ENCODE assay signal across 8 cellular contexts in the genomic region with DNA sequence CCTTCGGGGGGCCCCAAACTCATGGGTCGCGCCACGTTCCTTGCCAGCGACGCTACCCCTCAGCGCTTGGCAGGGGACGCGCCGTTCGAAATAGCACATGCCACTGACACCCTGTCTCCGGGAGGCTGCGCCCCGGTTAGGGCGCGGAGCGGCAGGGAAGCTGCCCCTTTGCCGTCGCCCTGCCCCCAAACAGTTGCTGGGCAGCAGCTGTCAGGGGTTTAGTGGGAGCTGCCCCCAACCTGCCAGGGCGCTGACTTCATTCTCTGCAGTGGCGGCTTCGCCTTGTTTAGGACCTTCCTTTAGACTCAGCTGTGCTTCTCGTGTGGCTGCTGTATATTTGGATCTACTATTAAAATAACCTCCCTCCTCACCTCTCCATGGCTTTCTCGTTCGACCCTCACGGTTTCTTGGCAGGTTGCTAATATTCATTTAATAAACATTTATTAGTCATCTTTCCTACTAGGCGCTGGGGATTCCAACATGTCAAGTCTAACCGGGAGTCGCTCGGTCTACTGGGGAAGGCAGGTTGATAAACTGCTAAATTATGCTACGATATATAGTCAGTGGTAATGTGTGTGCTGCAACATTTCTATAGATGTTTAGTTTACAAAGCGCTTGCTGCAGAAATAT. TPM values are rescaled to one million over a fixed set of nuclear protein-coding genes. Genes with fewer than 3 reads are reported as not detected.
DNase-seq lines count a peak whose midpoint lies in the region; ATAC-seq and TF ChIP-seq lines count a peak whose summit lies in the region.

No MANE protein-coding gene starts in this region.

- H3K27ac Mint-ChIP-seq in activated CD4-positive, alpha-beta T cell treated with anti-CD3 and anti-CD28 coated beads, Interleukin-2, amount 10 ng/mL, durations not matched to agents 24 days and 14 days: peak overlapping the region; percentile 87
- H3K27ac Mint-ChIP-seq in endothelial cell (ENCODE audit: unreplicated experiment): peak overlapping the region; percentile 92

- H3K36me3 ChIP-seq in HUES48 (ENCODE audit: control insufficient read depth, insufficient read depth, low read length): peaks cover 3% of the 10 kb centered on the region

- no peaks in the 10 kb centered on the region for H3K9me3 Mint-ChIP-seq in activated CD4-positive, alpha-beta T cell treated with anti-CD3 and anti-CD28 coated beads, Interleukin-2, amount 10 ng/mL, durations not matched to agents 24 days and 14 days
- H3K9me3 Mint-ChIP-seq in endothelial cell (ENCODE audit: unreplicated experiment): no peaks in the 10 kb centered on the region

- H3K36me3 Mint-ChIP-seq in activated CD4-positive, alpha-beta T cell treated with anti-CD3 and anti-CD28 coated beads, Interleukin-2, amount 10 ng/mL, durations not matched to agents 24 days and 14 days (ENCODE audit: low read depth): peaks cover 17% of the 10 kb centered on the region
- peaks cover 6% of the 10 kb centered on the region for H3K36me3 Mint-ChIP-seq in endothelial cell (ENCODE audit: low read depth, unreplicated experiment)

- H3K27me3 Mint-ChIP-seq in activated CD4-positive, alpha-beta T cell treated with anti-CD3 and anti-CD28 coated beads, Interleukin-2, amount 10 ng/mL, durations not matched to agents 24 days and 14 days: no peaks in the 10 kb centered on the region
- H3K27me3 Mint-ChIP-seq in endothelial cell (ENCODE audit: unreplicated experiment): peaks cover 19% of the 10 kb centered on the region

- peaks cover 20% of the 10 kb centered on the region for H3K27me3 ChIP-seq in HUES48 (ENCODE audit: control insufficient read depth, insufficient read depth, low read length)

- intact Hi-C loops in activated CD4-positive, alpha-beta T cell treated with anti-CD3 and anti-CD28 coated beads, Interleukin-2, amount 10 ng/mL, durations not matched to agents 24 days and 14 days (cut with micrococcal nuclease): loop anchor here (1.0 to 10.0 kb wide), 8 partner anchors 8 to 198 kb away; partner anchors contain the start of genes PRPF19 and SLC15A3

- no peak overlapping the region; the same call in 1 of the 2 replicates for H3K9ac ChIP-seq in HUES48 (ENCODE audit: low read depth, low read length)

- H3K4me3 ChIP-seq in HUES48 (ENCODE audit: low read depth, low read length): peak overlapping the region; percentile 62

- H3K4me3 Mint-ChIP-seq in activated CD4-positive, alpha-beta T cell treated with anti-CD3 and anti-CD28 coated beads, Interleukin-2, amount 10 ng/mL, durations not matched to agents 24 days and 14 days: peak overlapping the region; percentile 93
- peak overlapping the region; percentile 95 for H3K4me3 Mint-ChIP-seq in endothelial cell (ENCODE audit: unreplicated experiment)

- no peak for ATAC-seq in HG03139 (IDR thresholded peaks at IDR 0.05; ENCODE audit: unreplicated experiment)

- TF ChIP-seq CTCF in endothelial cell (IDR thresholded peaks at IDR 0.05; ENCODE audit: unreplicated experiment): no peak

- peaks cover 28% of the 10 kb centered on the region for H3K4me1 ChIP-seq in HUES48 (ENCODE audit: control insufficient read depth, insufficient read depth, low read length)

- H3K9me3 ChIP-seq in HUES48 (ENCODE audit: control insufficient read depth, insufficient read depth, low read length): no peaks in the 10 kb centered on the region

- peak; percentile 25 for DNase-seq in activated effector memory CD4-positive, alpha-beta T cell treated with Interleukin-2 at 50 U/mL for 16 hours
- no peak for DNase-seq in activated effector memory CD4-positive, alpha-beta T cell treated with anti-CD3 and anti-CD28 coated beads, Interleukin-2, amount 50 U/mL, for 16 hours
- peak; percentile 83 for DNase-seq in activated CD4-positive, alpha-beta T cell treated with anti-CD3 and anti-CD28 coated beads, Interleukin-2, amount 10 ng/mL, durations not matched to agents 24 days and 14 days
- DNase-seq in endothelial cell (ENCODE audit: low spot score): peak; percentile 27
- peak; percentile 96 for DNase-seq in myocyte (ENCODE audit: low read depth)
- no peak for DNase-seq in NCI-H2081 treated with DMSO at 0.1 percent for 48 hours (lab: John Stamatoyannopoulos, UW)

- H3K4me1 Mint-ChIP-seq in activated CD4-positive, alpha-beta T cell treated with anti-CD3 and anti-CD28 coated beads, Interleukin-2, amount 10 ng/mL, durations not matched to agents 24 days and 14 days: peaks cover 47% of the 10 kb centered on the region
- peaks cover 58% of the 10 kb centered on the region for H3K4me1 Mint-ChIP-seq in endothelial cell (ENCODE audit: unreplicated experiment)

- peak overlapping the region; percentile 90 for H3K27ac ChIP-seq in HUES48 (ENCODE audit: low read depth, low read length)

RNA-seq across cellular contexts. Expression of gene TMEM109, which starts 0.8 kb away (rescaled TPM):
- 144 and 147 TPM in 2 replicates for total RNA-seq in activated CD4-positive, alpha-beta T cell treated with anti-CD3 and anti-CD28 coated beads, Interleukin-2, amount 10 ng/mL, durations not matched to agents 24 days and 14 days
- 95.1 TPM for total RNA-seq in endothelial cell (ENCODE audit: unreplicated experiment)
- total RNA-seq in myocyte: 91.8 and 108 TPM in 2 replicates
- polyA plus RNA-seq in myocyte (2012): 110 TPM

RNA-seq across cellular contexts. Expression of gene PRPF19, which starts 8.3 kb away (rescaled TPM):
- 219 TPM in 2 replicates for total RNA-seq in activated CD4-positive, alpha-beta T cell treated with anti-CD3 and anti-CD28 coated beads, Interleukin-2, amount 10 ng/mL, durations not matched to agents 24 days and 14 days
- 163 TPM for total RNA-seq in endothelial cell (ENCODE audit: unreplicated experiment)
- total RNA-seq in myocyte: 41.9 and 51.4 TPM in 2 replicates
- 56.3 TPM for polyA plus RNA-seq in myocyte (2012)

RNA-seq across cellular contexts. Expression of gene TMEM132A, which starts 9.5 kb away (rescaled TPM):
- total RNA-seq in activated CD4-positive, alpha-beta T cell treated with anti-CD3 and anti-CD28 coated beads, Interleukin-2, amount 10 ng/mL, durations not matched to agents 24 days and 14 days: 2.3 and 3.5 TPM in 2 replicates
- total RNA-seq in endothelial cell (ENCODE audit: unreplicated experiment) (164 TPM), myocyte (76.1 and 94.4 TPM in 2 replicates)
- 115 TPM for polyA plus RNA-seq in myocyte (2012)

RNA-seq across cellular contexts. Expression of gene SLC15A3, which starts 37.2 kb away (rescaled TPM):
- 3.0 and 4.0 TPM in 2 replicates for total RNA-seq in activated CD4-positive, alpha-beta T cell treated with anti-CD3 and anti-CD28 coated beads, Interleukin-2, amount 10 ng/mL, durations not matched to agents 24 days and 14 days
- 0.62 TPM for total RNA-seq in endothelial cell (ENCODE audit: unreplicated experiment)
- total RNA-seq in myocyte: 9.4 and 17.0 TPM in 2 replicates
- polyA plus RNA-seq in myocyte (2012): 20.4 TPM

RNA-seq across cellular contexts. Expression of gene ZP1, which starts 47.4 kb away (rescaled TPM):
- total RNA-seq in activated CD4-positive, alpha-beta T cell treated with anti-CD3 and anti-CD28 coated beads, Interleukin-2, amount 10 ng/mL, durations not matched to agents 24 days and 14 days: not detected in 2 replicates
- not detected for total RNA-seq in endothelial cell (ENCODE audit: unreplicated experiment)
- total RNA-seq in myocyte: not detected in 2 replicates
- polyA plus RNA-seq in myocyte (2012): not detected

Comparison
In these comparisons a context has a peak if more than half of its experiments do, and no peak if none do; other contexts are left out.
1. DNase-seq: peak in activated effector memory CD4-positive, alpha-beta T cell treated with Interleukin-2 at 50 U/mL for 16 hours (single experiment), activated CD4-positive, alpha-beta T cell treated with anti-CD3 and anti-CD28 coated beads, Interleukin-2, amount 10 ng/mL, durations not matched to agents 24 days and 14 days (single experiment), endothelial cell (single experiment) and myocyte (single experiment); none in activated effector memory CD4-positive, alpha-beta T cell treated with anti-CD3 and anti-CD28 coated beads, Interleukin-2, amount 50 U/mL, for 16 hours (single experiment) and NCI-H2081 treated with DMSO at 0.1 percent for 48 hours (single experiment).
2. RNA of gene TMEM132A, which starts 9.5 kb away (total RNA-seq): 164 TPM in endothelial cell (single experiment) and 76.1 to 94.4 TPM in myocyte; 2.3 to 3.5 TPM in activated CD4-positive, alpha-beta T cell treated with anti-CD3 and anti-CD28 coated beads, Interleukin-2, amount 10 ng/mL, durations not matched to agents 24 days and 14 days; every median in the first group is over 10 times any median in the second.